In genomic region chr4:173871643-173872042, GRCh38 we compare ENCODE assay signal across 8 cellular contexts.
"Had no signal": no experiment of that assay in that cellular context is flagged by ENCODE, and none has a peak within 500 bp of the region (broad histone marks: within the 10 kb centered on the region; RNA-seq: fewer than 3 reads in every experiment).

No MANE protein-coding gene starts in this region.

- ATAC-seq: HCT116, K562 had no signal

- H2AFZ ChIP-seq: GM23248 had no signal

- DNase-seq: GM23248, GOT3, H7, HFFc6, IMR-90 had no signal

- H3K36me3 ChIP-seq: HAP-1 had no signal

- H3K9me3 ChIP-seq: HAP-1 had no signal

- H3K4me1 ChIP-seq: HAP-1 had no signal

- H3K4me3 ChIP-seq: GM23248, HAP-1, K562 had no signal

- H3K27ac ChIP-seq: GM23248 had no signal
